ENCODE assay signal across 8 cellular contexts in the genomic region with DNA sequence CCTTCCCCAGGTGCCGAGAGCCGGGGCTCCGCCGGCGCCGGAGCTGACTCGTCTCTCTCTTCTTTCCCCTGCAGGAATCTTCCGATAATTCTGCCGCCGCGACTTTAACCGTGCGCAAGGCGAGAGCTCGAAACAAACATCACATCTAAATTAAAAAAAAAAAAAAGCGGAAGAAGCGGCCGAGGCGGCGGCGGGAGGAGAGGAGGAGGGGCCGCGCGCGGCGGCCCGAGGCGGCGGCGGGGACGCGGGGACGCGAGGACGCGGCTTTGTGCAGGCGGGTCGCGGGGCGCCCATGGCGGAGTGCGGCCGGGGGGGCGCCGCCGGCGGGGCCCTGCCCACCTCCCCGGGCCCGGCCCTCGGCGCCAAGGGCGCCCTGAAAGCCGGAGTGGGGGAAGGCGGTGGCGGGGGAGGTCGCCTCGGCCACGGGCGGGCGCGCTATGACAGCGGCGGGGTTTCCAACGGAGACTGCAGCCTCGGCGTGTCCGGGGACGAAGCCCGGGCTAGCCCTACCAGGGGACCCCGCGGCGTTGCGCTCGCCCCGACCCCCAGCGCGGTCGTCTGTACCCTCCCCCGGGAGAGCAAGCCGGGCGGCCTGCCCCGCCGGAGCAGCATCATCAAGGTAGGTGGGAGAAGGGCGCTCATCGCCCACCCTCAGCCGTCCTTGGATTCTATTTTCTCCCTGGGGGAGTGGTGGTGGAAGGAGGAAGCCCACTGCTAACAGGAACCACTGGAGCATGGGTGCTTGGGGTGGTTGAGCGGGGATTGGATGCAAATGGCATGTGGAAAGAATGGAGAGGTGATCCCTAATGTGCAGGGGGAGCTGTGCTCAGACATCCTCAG. TPM values are rescaled to one million over a fixed set of nuclear protein-coding genes. Genes with fewer than 3 reads are reported as not detected.
DNase-seq lines count a peak whose midpoint lies in the region; ATAC-seq, FAIRE-seq and TF ChIP-seq lines count a peak whose summit lies in the region.

A gene (plus strand): TSS at position 208 of the 840 bp plus-strand sequence. CDS start 85 bp downstream, at position 293.

- TF ChIP-seq RAD21 in GM12878 (IDR thresholded peaks at IDR 0.05; ENCODE audit: insufficient read depth, low read depth, low read length), result no peak

- no peaks in the 10 kb centered on the region for H4K20me1 ChIP-seq in GM12878 (ENCODE audit: control insufficient read depth, insufficient read depth)

- in situ Hi-C loops in GM12878 (cut with MboI), result no loop called here

- no peak for TF ChIP-seq CTCF in Calu3 (IDR thresholded peaks at IDR 0.05; ENCODE audit: unreplicated experiment)
- peak in 1 of 3 experiments; percentile 11; a peak in 1 of 6 replicates for TF ChIP-seq CTCF in GM12878 (IDR thresholded peaks at IDR 0.05 in 2 of 3, conservative IDR thresholded peaks at IDR 0.05 in 1 of 3; ENCODE audit: control insufficient read depth in 2 of 3, extremely low read depth in 1 of 3, insufficient read depth in 1 of 3, low read depth in 3 of 3, low read length in 3 of 3)

- intact Hi-C loops in Calu3 (cut with micrococcal nuclease; ENCODE audit: unreplicated experiment) (loop anchor here (5.0 to 10.0 kb wide), 4 partner anchors 127 to 350 kb away; a partner anchor contains a TSS), GM12878 (cut with micrococcal nuclease; ENCODE audit: unreplicated experiment) (loop anchor here (1.0 to 10.0 kb wide), 7 partner anchors 42 to 348 kb away; no protein-coding TSS in a partner anchor)

- no peaks in the 10 kb centered on the region for H3K27me3 Mint-ChIP-seq in Calu3 (ENCODE audit: unreplicated experiment)

- H3K4me1 Mint-ChIP-seq in Calu3 (ENCODE audit: low read depth, unreplicated experiment), result peaks cover 22% of the 10 kb centered on the region

- H3K36me3 ChIP-seq in HUES64 (ENCODE audit: insufficient read depth, low read length) (no peaks in the 10 kb centered on the region), GM12878 (ENCODE audit: control insufficient read depth in 2 of 2, insufficient read depth in 2 of 2, low read length in 1 of 2) (no peaks in the 10 kb centered on the region), iPS-18a (ENCODE audit: control insufficient read depth, low read depth, low read length) (no peaks in the 10 kb centered on the region)

- H3K4me3 Mint-ChIP-seq in Calu3 (ENCODE audit: low read depth, unreplicated experiment), result peak within 1 kb of the TSS; percentile 79

- H3K4me2 ChIP-seq in GM12878 (ENCODE audit: control insufficient read depth, insufficient read depth), result peak within 1 kb of the TSS; percentile 89

- POLR2A ChIA-PET in GM12878 (lab: Charles Lee), result interaction anchor here (0.5 to 2.8 kb wide), 21 partner anchors 12 to 1533 kb away, joined by 3 to 14 read pairs (median 4); no protein-coding TSS in a partner anchor

- peaks cover 20% of the 10 kb centered on the region for H3K36me3 Mint-ChIP-seq in Calu3 (ENCODE audit: insufficient read depth, unreplicated experiment)

- TF ChIP-seq POLR2A in GM12878 (IDR thresholded peaks at IDR 0.05; ENCODE audit: low read depth, low read length), result peak; percentile 65

- no peak for FAIRE-seq in GM12878 (lab: Jason Lieb, UNC)

- H3K27ac ChIP-seq in HUES64 (ENCODE audit: low read depth, low read length) (no peak within 1 kb of the TSS), GM12878 (ENCODE audit: control insufficient read depth, insufficient read depth) (peak within 1 kb of the TSS; percentile 93), iPS-18a (ENCODE audit: low read length) (no peak within 1 kb of the TSS), skin epidermis (peak within 1 kb of the TSS; percentile 81 to 98 (median 90))

- peak within 1 kb of the TSS; percentile 39 for H3K9ac ChIP-seq in HUES64 (ENCODE audit: low read depth, low read length)
- H3K9ac ChIP-seq in GM12878 (ENCODE audit: control insufficient read depth, insufficient read depth, low read length), result peak within 1 kb of the TSS; percentile 92
- H3K9ac ChIP-seq in iPS-18a (ENCODE audit: low read length), result peak within 1 kb of the TSS; percentile 41

- CTCF ChIA-PET in Calu3 (lab: Charles Lee), result interaction anchor here (0.6 to 1.2 kb wide), 4 partner anchors 9 to 150 kb away, joined by 3 to 5 read pairs (median 4); no protein-coding TSS in a partner anchor
- CTCF ChIA-PET in GM12878 (lab: Yijun Ruan, JAX), result interaction anchor here (0.9 to 6.6 kb wide), 37 partner anchors 9 to 351 kb away, joined by 3 to 56 read pairs (median 6); no protein-coding TSS in a partner anchor

- H2AFZ ChIP-seq in GM12878 (ENCODE audit: control insufficient read depth, low read depth, low read length), result peak within 1 kb of the TSS; percentile 83

- H3K27ac Mint-ChIP-seq in Calu3 (ENCODE audit: unreplicated experiment), result peak within 1 kb of the TSS; percentile 31

- H3K27me3 ChIP-seq in HUES64 (ENCODE audit: insufficient read depth, low read length), result peaks cover 63% of the 10 kb centered on the region
- H3K27me3 ChIP-seq in GM12878 (replicated peaks in 1 of 2; ENCODE audit: control insufficient read depth in 2 of 2, insufficient read depth in 2 of 2, low read length in 1 of 2), result no peaks in the 10 kb centered on the region
- H3K27me3 ChIP-seq in iPS-18a (ENCODE audit: control insufficient read depth, insufficient read depth, low read length), result peaks cover 24% of the 10 kb centered on the region

- H3K79me2 ChIP-seq in GM12878 (ENCODE audit: control insufficient read depth, insufficient read depth, low read length), result peaks cover 60% of the 10 kb centered on the region

- no peaks in the 10 kb centered on the region for H3K9me3 ChIP-seq in HUES64 (ENCODE audit: insufficient read depth, low read depth, low read length)
- no peaks in the 10 kb centered on the region for H3K9me3 ChIP-seq in GM12878 (replicated peaks; ENCODE audit: control insufficient read depth, insufficient read depth, low read length)
- H3K9me3 ChIP-seq in iPS-18a (ENCODE audit: control insufficient read depth, low read depth, low read length), result no peaks in the 10 kb centered on the region

- WGBS in HUES64, result under 1% methylated on average over 84 of the region's 87 CpGs
- 1% methylated on average over 63 of the region's 87 CpGs for WGBS in GM12878 (ENCODE audit: insufficient coverage, insufficient replicate concordance, low lambda C conversion rate, missing lambda C conversion rate)

- H3K4me3 ChIP-seq in HUES64 (ENCODE audit: low read length) (peak within 1 kb of the TSS; percentile 58), GM12878 (peak within 1 kb of the TSS; percentile 94), iPS-18a (ENCODE audit: low read length) (peak within 1 kb of the TSS; percentile 81), skin epidermis (peak within 1 kb of the TSS; percentile 52 to 79 (median 65))

- RAD21 ChIA-PET in GM12878 (lab: Charles Lee; ENCODE audit: unreplicated experiment), result interaction anchor here (0.6 to 8.9 kb wide), 40 partner anchors 8 to 1847 kb away, joined by 3 to 76 read pairs (median 5); no protein-coding TSS in a partner anchor

- DNase-seq in Calu3 (peak; percentile 35), T-helper 22 cell (ENCODE audit: low read depth) (peak; percentile 68), GM12878 (ENCODE audit: low read depth, low spot score) (no peak), midbrain (lab: John Stamatoyannopoulos, UW) (no peak)

- TF ChIP-seq EP300 in GM12878 (IDR thresholded peaks at IDR 0.05; ENCODE audit: borderline replicate concordance in 1 of 2, control insufficient read depth in 1 of 2, low read depth in 2 of 2, low read length in 2 of 2), result no peak

- SMC1A ChIA-PET in GM12878 (lab: Charles Lee; ENCODE audit: uncharacterized antibody, unreplicated experiment), result interaction anchor here (0.6 to 6.3 kb wide), 35 partner anchors 9 to 347 kb away, joined by 3 to 68 read pairs (median 6); no protein-coding TSS in a partner anchor

- H3K9me3 Mint-ChIP-seq in Calu3 (ENCODE audit: low read depth, unreplicated experiment), result no peaks in the 10 kb centered on the region

- BruUV-seq in Calu3 (replicated peaks; lab: Mats Ljungman, UMichigan) (no TSS peak), GM12878 (replicated peaks; lab: Mats Ljungman, UMichigan) (no TSS peak)

- peak; percentile 30 for ATAC-seq in GM21390 (IDR thresholded peaks at IDR 0.05; ENCODE audit: unreplicated experiment)
- ATAC-seq in GM12878, result peak; percentile 52

- H3K4me1 ChIP-seq in HUES64 (ENCODE audit: insufficient read depth, low read length), result peaks cover 39% of the 10 kb centered on the region
- H3K4me1 ChIP-seq in GM12878 (ENCODE audit: control insufficient read depth, insufficient read depth, low read length), result peaks cover 5% of the 10 kb centered on the region; the same call in 1 of the 2 replicates
- peaks cover 24% of the 10 kb centered on the region for H3K4me1 ChIP-seq in iPS-18a (ENCODE audit: control insufficient read depth, low read depth, low read length)

TF ChIP-seq in GM12878, 131 proteins besides CTCF, POLR2A, EP300 and RAD21 (continues in another document):
- TF ChIP-seq SMARCA5 (IDR thresholded peaks at IDR 0.05) (peak; percentile 82), HDGF (IDR thresholded peaks at IDR 0.05) (no peak), GATAD2B (conservative IDR thresholded peaks at IDR 0.05; ENCODE audit: low read depth) (peak; percentile 16), ZSCAN29 (IDR thresholded peaks at IDR 0.05) (0 out of 2 replicates have a peak, but pooled peaks have one; percentile 23)

RNA-seq across cellular contexts. Expression of the gene that starts here (rescaled TPM):
- total RNA-seq in Calu3 (2022) (5.4 and 5.8 TPM in 2 replicates), GM12878 (2014; rRNA removed) (31.8 and 33.4 TPM in 2 replicates), GM12878 (2014; rRNA removed; fragmentation: Illumina TruSeq; extraction: Trizol) (37.3 and 37.5 TPM in 2 replicates), GM12878 (2021) (27.3 and 27.8 TPM in 2 replicates)
- polyA plus RNA-seq in HUES64 (2013, experiment 1 of 2), result 9.4 TPM
- polyA plus RNA-seq in HUES64 (2013, experiment 2 of 2), result 8.6 TPM
- 199 and 222 TPM in 2 replicates for total RNA-seq in GM12878 (2013; cell fraction: nucleolus; rRNA removed)
- polyA plus RNA-seq in GM12878 (2011; ENCODE audit: low read depth), result 19.3 TPM
- polyA plus RNA-seq in GM12878 (2011; rRNA removed) (14.2 and 19.0 TPM in 2 replicates), GM12878 (2014; fragmentation: Illumina TruSeq; extraction: Trizol) (25.4 and 33.6 TPM in 2 replicates), GM12878 (2014; fragmentation: Nextera tagmentation; extraction: Ambion mirVana) (1 to 10 TPM; 7.5 to 9.6 TPM), GM12878 (2014; rRNA removed) (15.8 and 17.2 TPM in 2 replicates), GM12878 (2016; fragmentation: Nextera tagmentation; extraction: Ambion mirVana) (10 to 100 TPM; 18.4 to 25.0 TPM)
- polyA plus RNA-seq in GM12878 (2011; cell fraction: cytosol; rRNA removed), result 8.2 and 9.4 TPM in 2 replicates
- polyA plus RNA-seq in GM12878 (2011; cell fraction: nucleus; rRNA removed), result 9.0 and 10.7 TPM in 2 replicates
- 25.8 and 28.8 TPM in 2 replicates for polyA plus RNA-seq in GM12878 (2012)
- 30.2 and 35.1 TPM in 2 replicates for polyA minus RNA-seq in GM12878 (2011; rRNA and poly(A)+ RNA removed)
- 10.1 and 10.3 TPM in 2 replicates for polyA minus RNA-seq in GM12878 (2011; cell fraction: cytosol; rRNA and poly(A)+ RNA removed)
- polyA minus RNA-seq in GM12878 (2011; cell fraction: nucleus; rRNA and poly(A)+ RNA removed), result 31.8 and 38.0 TPM in 2 replicates

Comparison
In these comparisons a context has a peak if more than half of its experiments do, and no peak if none do; other contexts are left out.
1. DNase-seq: peak in Calu3 (single experiment) and T-helper 22 cell (single experiment); none in GM12878 (single experiment) and midbrain (single experiment).
2. H3K27ac ChIP-seq: peak in GM12878 (single experiment) and skin epidermis (21 of 21); none in HUES64 (single experiment) and iPS-18a (single experiment).
3. H3K9ac ChIP-seq: peak in every context shown above with its lines; median percentile 92 in GM12878; 41 in iPS-18a; 39 in HUES64.
4. Peak in every context shown above with its lines, with median percentiles within 50 percentile points of each other: H3K4me3 ChIP-seq.